In genomic region chr15:92617197-92618037, GRCh38 we compare ENCODE assay signal across 1 cellular context.
TF ChIP-seq lines count a peak whose summit lies in the region.

No MANE protein-coding gene starts in this region.

TF ChIP-seq in HepG2, 621 proteins besides CTCF, POLR2A, EP300 and RAD21 (continued from another document):
- TF ChIP-seq ZNF574 (CRISPR knock-in tag; IDR thresholded peaks at IDR 0.05), result peak; percentile 49; the same call in 1 of the 2 replicates
- 0 out of 2 replicates have a peak, but pooled peaks have one; percentile 23 for TF ChIP-seq ZNF350 (CRISPR knock-in tag; IDR thresholded peaks at IDR 0.05; ENCODE audit: borderline replicate concordance, low read depth)
- peak; percentile 35; the same call in 1 of the 2 replicates for TF ChIP-seq ZMYM4 (CRISPR knock-in tag; IDR thresholded peaks at IDR 0.05)
- TF ChIP-seq KAT8 (CRISPR knock-in tag; IDR thresholded peaks at IDR 0.05), result peak; percentile 68
- peak; percentile 89 for TF ChIP-seq JUNB (CRISPR knock-in tag; IDR thresholded peaks at IDR 0.05; ENCODE audit: borderline replicate concordance)
- 0 out of 2 replicates have a peak, but pooled peaks have one; percentile 43 for TF ChIP-seq SIN3A (IDR thresholded peaks at IDR 0.05; ENCODE audit: borderline replicate concordance, low read depth, low read length)
- 0 out of 2 replicates have a peak, but pooled peaks have one; percentile 26 for TF ChIP-seq ZBTB38 (CRISPR knock-in tag; IDR thresholded peaks at IDR 0.05)
- peak; percentile 76; the same call in 1 of the 2 replicates for TF ChIP-seq MLX (CRISPR knock-in tag; IDR thresholded peaks at IDR 0.05)
- peak; percentile 59; the same call in 1 of the 2 replicates for TF ChIP-seq PITX1 (CRISPR knock-in tag; IDR thresholded peaks at IDR 0.05)
- 0 out of 2 replicates have a peak, but pooled peaks have one; percentile 40 for TF ChIP-seq ZMYM2 (CRISPR knock-in tag; IDR thresholded peaks at IDR 0.05)
- no peak for TF ChIP-seq ZNF460 (CRISPR knock-in tag; IDR thresholded peaks at IDR 0.05; ENCODE audit: borderline replicate concordance)
- TF ChIP-seq DNMT3B (CRISPR knock-in tag; conservative IDR thresholded peaks at IDR 0.05), result no peak
- peak; percentile 51; the same call in 1 of the 2 replicates for TF ChIP-seq ZNF547 (CRISPR knock-in tag; IDR thresholded peaks at IDR 0.05)
- TF ChIP-seq CREM (IDR thresholded peaks at IDR 0.05), result peak; percentile 32; the same call in 1 of the 2 replicates
- no peak for TF ChIP-seq CREM (CRISPR knock-in tag; IDR thresholded peaks at IDR 0.05)
- TF ChIP-seq CHD4 (IDR thresholded peaks at IDR 0.05; ENCODE audit: borderline replicate concordance, low read length), result no peak
- peak; percentile 63 for TF ChIP-seq SOX5 (CRISPR knock-in tag; IDR thresholded peaks at IDR 0.05; ENCODE audit: borderline replicate concordance)
- TF ChIP-seq ZNF143 (CRISPR knock-in tag; IDR thresholded peaks at IDR 0.05), result peak; percentile 47; the same call in 1 of the 2 replicates
- TF ChIP-seq STAG1 (CRISPR knock-in tag; IDR thresholded peaks at IDR 0.05), result 0 out of 2 replicates have a peak, but pooled peaks have one; percentile 12
- no peak for TF ChIP-seq HCFC1 (IDR thresholded peaks at IDR 0.05; ENCODE audit: low read depth, low read length)
- TF ChIP-seq E2F2 (CRISPR knock-in tag; IDR thresholded peaks at IDR 0.05; ENCODE audit: borderline replicate concordance), result no peak
- TF ChIP-seq ZNF136 (CRISPR knock-in tag; IDR thresholded peaks at IDR 0.05; ENCODE audit: low read depth), result no peak
- TF ChIP-seq ESRRA (CRISPR knock-in tag; IDR thresholded peaks at IDR 0.05; ENCODE audit: low read depth), result no peak
- TF ChIP-seq ZNF768 (CRISPR knock-in tag; IDR thresholded peaks at IDR 0.05), result peak; percentile 19; the same call in 1 of the 2 replicates
- TF ChIP-seq HOXA3 (CRISPR knock-in tag; IDR thresholded peaks at IDR 0.05), result peak; percentile 56; the same call in 1 of the 2 replicates
- TF ChIP-seq ZNF670 (CRISPR knock-in tag; IDR thresholded peaks at IDR 0.05; ENCODE audit: borderline replicate concordance), result 0 out of 2 replicates have a peak, but pooled peaks have one; percentile 52
- peak; percentile 79; the same call in 1 of the 2 replicates for TF ChIP-seq FOXO1 (CRISPR knock-in tag; IDR thresholded peaks at IDR 0.05)
- peak; percentile 41; the same call in 1 of the 2 replicates for TF ChIP-seq RARA (CRISPR knock-in tag; IDR thresholded peaks at IDR 0.05)
- peak; percentile 46; the same call in 1 of the 2 replicates for TF ChIP-seq MAZ (IDR thresholded peaks at IDR 0.05; ENCODE audit: borderline replicate concordance, low read depth, low read length)
- peak; percentile 35; the same call in 1 of the 2 replicates for TF ChIP-seq MAZ (CRISPR knock-in tag; IDR thresholded peaks at IDR 0.05; ENCODE audit: low read depth)
- no peak for TF ChIP-seq RCOR2 (CRISPR knock-in tag; IDR thresholded peaks at IDR 0.05)
- TF ChIP-seq MED1 (CRISPR knock-in tag; IDR thresholded peaks at IDR 0.05), result peak; percentile 69; the same call in 1 of the 2 replicates
- no peak for TF ChIP-seq MAFF (IDR thresholded peaks at IDR 0.05; ENCODE audit: low read depth, low read length)
- peak; percentile 68; the same call in 1 of the 2 replicates for TF ChIP-seq ZNF331 (CRISPR knock-in tag; IDR thresholded peaks at IDR 0.05)
- peak; percentile 87; the same call in 1 of the 2 replicates for TF ChIP-seq JUND (CRISPR knock-in tag; IDR thresholded peaks at IDR 0.05)
- TF ChIP-seq HNRNPLL (IDR thresholded peaks at IDR 0.05; ENCODE audit: low read depth, low read length, poor library complexity, severe bottlenecking), result peak; percentile 20
- no peak for TF ChIP-seq MTF2 (CRISPR knock-in tag; IDR thresholded peaks at IDR 0.05; ENCODE audit: borderline replicate concordance)
- peak; percentile 91 for TF ChIP-seq SALL1 (CRISPR knock-in tag; IDR thresholded peaks at IDR 0.05)
- TF ChIP-seq HNF4G (IDR thresholded peaks at IDR 0.05; ENCODE audit: borderline replicate concordance, low read depth, low read length), result peak; percentile 78
- peak; percentile 93 for TF ChIP-seq HNF4G (CRISPR knock-in tag; IDR thresholded peaks at IDR 0.05; ENCODE audit: borderline replicate concordance, low read depth)
- TF ChIP-seq SP5 (CRISPR knock-in tag; IDR thresholded peaks at IDR 0.05; ENCODE audit: borderline replicate concordance, low read depth), result peak; percentile 28; the same call in 1 of the 2 replicates
- TF ChIP-seq NCOA2 (CRISPR knock-in tag; IDR thresholded peaks at IDR 0.05), result peak; percentile 48
- peak; percentile 48; the same call in 1 of the 2 replicates for TF ChIP-seq ZGPAT (CRISPR knock-in tag; IDR thresholded peaks at IDR 0.05)
- TF ChIP-seq ATF3 (CRISPR knock-in tag; IDR thresholded peaks at IDR 0.05), result peak; percentile 73
- 0 out of 2 replicates have a peak, but pooled peaks have one; percentile 36 for TF ChIP-seq ZFP90 (CRISPR knock-in tag; IDR thresholded peaks at IDR 0.05; ENCODE audit: borderline replicate concordance)
- TF ChIP-seq KIAA2018 (CRISPR knock-in tag; IDR thresholded peaks at IDR 0.05; ENCODE audit: borderline replicate concordance), result no peak
- TF ChIP-seq ZNF335 (CRISPR knock-in tag; IDR thresholded peaks at IDR 0.05), result no peak
- TF ChIP-seq PHF5A (CRISPR knock-in tag; IDR thresholded peaks at IDR 0.05; ENCODE audit: low read depth, unreplicated experiment), result no peak
- TF ChIP-seq ZNF703 (CRISPR knock-in tag; IDR thresholded peaks at IDR 0.05; ENCODE audit: borderline replicate concordance), result no peak
- peak; percentile 42; the same call in 1 of the 2 replicates for TF ChIP-seq DMAP1 (CRISPR knock-in tag; IDR thresholded peaks at IDR 0.05)
